16 cellular contexts compared by ENCODE assay signal in the genomic region with DNA sequence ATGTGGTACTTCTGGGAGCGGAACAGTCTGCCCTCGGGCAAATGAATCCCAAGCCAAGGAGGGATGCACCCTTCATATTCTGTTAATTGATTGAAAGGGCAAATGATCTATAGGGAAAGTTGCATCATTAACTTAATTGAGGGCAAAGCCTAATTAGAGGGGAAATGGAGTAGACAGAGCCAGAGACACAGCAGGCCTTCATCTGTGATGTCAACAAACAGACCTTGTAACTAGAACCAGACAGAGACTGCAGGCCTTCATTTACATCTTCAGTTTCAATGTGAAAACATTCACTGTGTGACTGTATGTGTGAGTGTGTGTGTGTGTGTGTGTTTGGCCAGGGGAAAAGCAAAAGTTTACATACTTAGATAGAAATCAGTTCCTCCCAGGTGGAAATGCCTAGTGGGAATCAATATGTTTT.
DNase-seq lines count a peak whose midpoint lies in the region; ATAC-seq, FAIRE-seq and TF ChIP-seq lines count a peak whose summit lies in the region.
"Had no signal": no experiment of that assay in that cellular context is flagged by ENCODE, and none has a peak within 500 bp of the region (broad histone marks: within the 10 kb centered on the region; RNA-seq: fewer than 3 reads in every experiment).

No MANE protein-coding gene starts in this region.

- in situ Hi-C loops in HepG2 (cut with HindIII; ENCODE audit: extremely low pct_ligation_motif_present, low pct_unique_long_range_greater_than_20kb) = no loop called here

- no peaks in the 10 kb centered on the region for H3K9me2 ChIP-seq in PC-3 (replicated peaks; ENCODE audit: low read length)

- H3K79me2 ChIP-seq in HepG2 (ENCODE audit: insufficient read depth, low read length) = no peaks in the 10 kb centered on the region
- H3K79me2 ChIP-seq in PC-3 (ENCODE audit: low read length) = no peaks in the 10 kb centered on the region

- no peaks in the 10 kb centered on the region for H3K9me3 ChIP-seq in right lobe of liver
- no peaks in the 10 kb centered on the region for H3K9me3 ChIP-seq in HepG2 (ENCODE audit: low read length)
- no peaks in the 10 kb centered on the region for H3K9me3 ChIP-seq in PC-3 (ENCODE audit: low read length)
- H3K9me3 ChIP-seq: A549 had no signal

- BruUV-seq in HepG2 (replicated peaks; lab: Mats Ljungman, UMichigan) = no TSS peak
- BruUV-seq in PC-3 (replicated peaks; lab: Mats Ljungman, UMichigan) = no TSS peak

- H3K27me3 ChIP-seq in right lobe of liver (no peaks in the 10 kb centered on the region), HepG2 (ENCODE audit: control insufficient read depth in 1 of 2, insufficient read depth in 2 of 2, low read length in 2 of 2) (no peaks in the 10 kb centered on the region), PC-3 (ENCODE audit: low read length) (no peaks in the 10 kb centered on the region)

- H3K36me3 ChIP-seq in right lobe of liver = no peaks in the 10 kb centered on the region
- no peaks in the 10 kb centered on the region for H3K36me3 ChIP-seq in HepG2 (replicated peaks in 1 of 2; ENCODE audit: control insufficient read depth in 1 of 2, insufficient read depth in 2 of 2, low read length in 2 of 2)
- H3K36me3 ChIP-seq in PC-3 (ENCODE audit: low read depth, low read length) = no peaks in the 10 kb centered on the region

- TF ChIP-seq EP300 in HepG2 (IDR thresholded peaks at IDR 0.05; ENCODE audit: low read depth in 2 of 2, low read length in 2 of 2) (no peak), HepG2 (CRISPR knock-in tag; IDR thresholded peaks at IDR 0.05; ENCODE audit: borderline replicate concordance) (no peak)

- FAIRE-seq in HepG2 (lab: Jason Lieb, UNC) = no peak
- FAIRE-seq: A549, D721Med, RCC 7860 had no signal

- no peak for DNase-seq in right lobe of liver
- no peak for DNase-seq in HepG2 (ENCODE audit: low spot score)
- peak; percentile 11 for DNase-seq in amniotic epithelial cell (ENCODE audit: low read depth)
- peak; percentile 65 for DNase-seq in left kidney (ENCODE audit: low read depth, low spot score)
- DNase-seq in ureter (ENCODE audit: low spot score) = no peak
- DNase-seq in GM19238 (ENCODE audit: insufficient read length, low spot score) = no peak
- no peak for DNase-seq in PC-3
- DNase-seq: activated B cell treated with CpG ODN at 0.5 μM for 24 hours; activated CD8-positive, alpha-beta memory T cell treated with anti-CD3 and anti-CD28 coated beads, Interleukin-2, amount 50 U/mL, for 4 hours; mammary epithelial cell; T-cell had no signal

- H3K27ac ChIP-seq in right lobe of liver (no peak overlapping the region), HepG2 (ENCODE audit: extremely low read length, insufficient read depth, low read length) (no peak overlapping the region), PC-3 (ENCODE audit: low read length) (no peak overlapping the region)
- H3K27ac ChIP-seq: epithelial cell of prostate had no signal

- H3K4me1 ChIP-seq in right lobe of liver (peaks cover 0 to 12% (median 3%) of the 10 kb centered on the region in 4 donors), HepG2 (ENCODE audit: insufficient read depth, low read length) (no peaks in the 10 kb centered on the region), PC-3 (ENCODE audit: insufficient read depth, low read length) (peaks cover 13% of the 10 kb centered on the region)

- TF ChIP-seq CTCF in right lobe of liver (IDR thresholded peaks at IDR 0.05) (no peak), HepG2 (CRISPR knock-in tag; IDR thresholded peaks at IDR 0.05) (no peak), PC-3 (conservative IDR thresholded peaks at IDR 0.05; ENCODE audit: low read depth, low read length) (no peak)

- H4K20me1 ChIP-seq in HepG2 (ENCODE audit: insufficient read depth, low read length) (no peaks in the 10 kb centered on the region), PC-3 (ENCODE audit: low read length) (no peaks in the 10 kb centered on the region)

- no peak for TF ChIP-seq RAD21 in HepG2 (CRISPR knock-in tag; IDR thresholded peaks at IDR 0.05)

- 73% methylated on average over 2 of the region's 2 CpGs for WGBS in right lobe of liver (ENCODE audit: insufficient coverage, low coverage, low lambda C conversion rate, missing lambda C conversion rate)
- WGBS in HepG2 (ENCODE audit: low lambda C conversion rate) = 30% methylated on average over 2 of the region's 2 CpGs

- H3K4me3 ChIP-seq in right lobe of liver = no peak overlapping the region
- H3K4me3 ChIP-seq in HepG2 (replicated peaks in 1 of 3; ENCODE audit: insufficient read depth in 1 of 3, low read depth in 2 of 3, low read length in 3 of 3) = no peak overlapping the region
- no peak overlapping the region for H3K4me3 ChIP-seq in PC-3 (ENCODE audit: low read length)
- H3K4me3 ChIP-seq: A549 had no signal

- TF ChIP-seq POLR2A in right lobe of liver (IDR thresholded peaks at IDR 0.05) = no peak
- TF ChIP-seq POLR2A in HepG2 (IDR thresholded peaks at IDR 0.05; ENCODE audit: insufficient read depth in 1 of 2, low read depth in 2 of 2, low read length in 2 of 2) = no peak

- no peak overlapping the region for H3K4me2 ChIP-seq in HepG2 (ENCODE audit: low read depth, low read length)
- H3K4me2 ChIP-seq in PC-3 (ENCODE audit: low read length) = no peak overlapping the region

- no peak overlapping the region for H2AFZ ChIP-seq in HepG2 (ENCODE audit: low read length)
- H2AFZ ChIP-seq in PC-3 (ENCODE audit: low read length) = no peak overlapping the region

- ATAC-seq in right lobe of liver = peak; percentile 54 to 90 (median 74)
- ATAC-seq in HepG2 = no peak
- no peak for ATAC-seq in GM21515 (IDR thresholded peaks at IDR 0.05; ENCODE audit: unreplicated experiment)
- no peak for ATAC-seq in PC-3
- ATAC-seq: T-cell had no signal

- CTCF ChIA-PET in HepG2 (lab: Yijun Ruan, JAX; ENCODE audit: low intra/inter-chr PET ratio, low total read pairs) (no interaction called here), PC-3 (lab: Charles Lee) (no interaction called here)

- POLR2A ChIA-PET in HepG2 (lab: Yijun Ruan, JAX) (no interaction called here), PC-3 (lab: Charles Lee; ENCODE audit: unreplicated experiment) (no interaction called here)

- no peak overlapping the region for H3K9ac ChIP-seq in HepG2 (ENCODE audit: insufficient read depth, low read depth, low read length)
- H3K9ac ChIP-seq in PC-3 (ENCODE audit: low read length) = no peak overlapping the region

- no peaks in the 10 kb centered on the region for H3F3A ChIP-seq in PC-3 (ENCODE audit: low read length, unreplicated experiment)

- intact Hi-C loops in right lobe of liver (cut with DNase I) = no loop called here
- intact Hi-C loops in HepG2 (cut with micrococcal nuclease; ENCODE audit: unreplicated experiment) = no loop called here
- intact Hi-C loops in PC-3 (cut with micrococcal nuclease) = no loop called here

TF ChIP-seq in HepG2, 621 proteins besides CTCF, POLR2A, EP300 and RAD21:
- TF ChIP-seq CCDC6 (CRISPR knock-in tag; IDR thresholded peaks at IDR 0.05) (no peak), KLF11 (CRISPR knock-in tag; IDR thresholded peaks at IDR 0.05) (no peak)
- TF ChIP-seq, protein P1, sequence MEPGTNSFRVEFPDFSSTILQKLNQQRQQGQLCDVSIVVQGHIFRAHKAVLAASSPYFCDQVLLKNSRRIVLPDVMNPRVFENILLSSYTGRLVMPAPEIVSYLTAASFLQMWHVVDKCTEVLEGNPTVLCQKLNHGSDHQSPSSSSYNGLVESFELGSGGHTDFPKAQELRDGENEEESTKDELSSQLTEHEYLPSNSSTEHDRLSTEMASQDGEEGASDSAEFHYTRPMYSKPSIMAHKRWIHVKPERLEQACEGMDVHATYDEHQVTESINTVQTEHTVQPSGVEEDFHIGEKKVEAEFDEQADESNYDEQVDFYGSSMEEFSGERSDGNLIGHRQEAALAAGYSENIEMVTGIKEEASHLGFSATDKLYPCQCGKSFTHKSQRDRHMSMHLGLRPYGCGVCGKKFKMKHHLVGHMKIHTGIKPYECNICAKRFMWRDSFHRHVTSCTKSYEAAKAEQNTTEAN (CRISPR knock-in tag; conservative IDR thresholded peaks at IDR 0.05) = no peak

Comparison
In these comparisons a context has a peak if more than half of its experiments do, and no peak if none do; other contexts are left out.
1. ATAC-seq: peak in right lobe of liver (4 of 4); none in HepG2 (single experiment), GM21515 (single experiment) and PC-3 (single experiment).
2. DNase-seq: peak in amniotic epithelial cell (single experiment) and left kidney (single experiment); none in right lobe of liver (0 of 3), HepG2 (single experiment), ureter (single experiment), GM19238 (single experiment) and PC-3 (single experiment).